In the genomic region with DNA sequence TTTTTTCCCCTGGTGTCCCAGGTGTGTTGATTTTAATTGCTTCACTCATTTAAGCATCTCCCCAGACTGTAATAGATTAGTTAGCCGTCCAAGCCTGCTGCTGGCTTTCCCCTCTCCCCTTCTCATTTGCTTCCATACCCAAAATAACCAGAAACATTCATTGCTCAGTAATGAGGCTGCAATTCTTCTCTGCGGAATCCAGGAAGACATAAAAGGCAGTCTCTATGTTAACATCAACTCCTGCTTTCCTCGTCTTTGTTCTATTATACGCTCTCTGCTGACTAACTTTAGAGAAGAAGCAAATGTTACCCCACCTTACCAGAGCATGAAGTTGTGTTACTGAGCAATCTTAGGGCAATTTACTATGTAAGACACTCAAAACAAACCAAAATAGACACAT, we compare ENCODE assay signal across 18 cellular contexts. TPM values are rescaled to one million over a fixed set of nuclear protein-coding genes. Genes with fewer than 3 reads are reported as not detected.
"Had no signal": no experiment of that assay in that cellular context is flagged by ENCODE, and none has a peak within 500 bp of the region (broad histone marks: within the 10 kb centered on the region; RNA-seq: fewer than 3 reads in every experiment).

No MANE protein-coding gene starts in this region.

- H3K36me3 ChIP-seq: colonic mucosa, esophagus squamous epithelium had no signal

- H3K27ac Mint-ChIP-seq: activated CD4-positive, alpha-beta T cell treated with anti-CD3 and anti-CD28 coated beads, Interleukin-2, amount 10 ng/mL, durations not matched to agents 24 days and 14 days; activated naive CD4-positive, alpha-beta T cell treated with anti-CD3 and anti-CD28 coated beads, Interleukin-2, amount 50 U/mL, for 72 hours; activated T-cell treated with anti-CD3 and anti-CD28 coated beads, Interleukin-2, amount 50 U/mL, for 72 hours; brain; memory B cell; stimulated activated naive B cell treated with anti-CD40 and anti-IgM and Interleukin-4, amounts not matched to agents 10 μg/mL and 1 μg/mL and 100 μg/mL, for 72 hours had no signal

- H3K4me3 Mint-ChIP-seq: activated CD4-positive, alpha-beta T cell treated with anti-CD3 and anti-CD28 coated beads, Interleukin-2, amount 10 ng/mL, durations not matched to agents 24 days and 14 days; activated T-cell treated with anti-CD3 and anti-CD28 coated beads, Interleukin-2, amount 50 U/mL, for 72 hours; brain; memory B cell; stimulated activated naive B cell treated with anti-CD40 and anti-IgM and Interleukin-4, amounts not matched to agents 10 μg/mL and 1 μg/mL and 100 μg/mL, for 72 hours had no signal

- H3K27me3 ChIP-seq: colonic mucosa, esophagus squamous epithelium, tibial artery had no signal

- DNase-seq: activated CD4-positive, alpha-beta T cell treated with anti-CD3 and anti-CD28 coated beads, Interleukin-2, amount 10 ng/mL, durations not matched to agents 24 days and 14 days; activated CD4-positive, CD25-positive, alpha-beta regulatory T cell; activated CD8-positive, alpha-beta memory T cell treated with anti-CD3 and anti-CD28 coated beads, Interleukin-2, amount 50 U/mL, for 48 hours; activated gamma-delta T cell; activated T-cell treated with anti-CD3 and anti-CD28 coated beads, Interleukin-2, amount 50 U/mL, for 72 hours; central memory CD4-positive, alpha-beta T cell; colonic mucosa; esophagus squamous epithelium; left ventricle myocardium superior; stimulated activated CD4-positive, alpha-beta T cell treated with anti-CD3 and anti-CD28 coated beads, Interleukin-15, amount 100 ng/mL, for 24 hours; stimulated activated CD4-positive, alpha-beta T cell treated with anti-CD3 and anti-CD28 coated beads, Interleukin-4, amount 100 ng/mL, for 1 hour; stimulated activated naive B cell treated with anti-CD40 and anti-IgM and Interleukin-4, amounts not matched to agents 10 μg/mL and 1 μg/mL and 100 μg/mL, for 72 hours; tibial artery had no signal

- H3K27ac ChIP-seq: colonic mucosa, esophagus squamous epithelium had no signal

- H3K9me3 ChIP-seq: colonic mucosa, esophagus squamous epithelium had no signal

- H3K36me3 Mint-ChIP-seq: activated naive CD4-positive, alpha-beta T cell treated with anti-CD3 and anti-CD28 coated beads, Interleukin-2, amount 50 U/mL, for 72 hours; memory B cell had no signal

- H3K4me1 ChIP-seq: colonic mucosa, esophagus squamous epithelium had no signal

- H3K27me3 Mint-ChIP-seq: brain had no signal

- H3K4me3 ChIP-seq: colonic mucosa, esophagus squamous epithelium, tibial artery had no signal

- H3K9me3 Mint-ChIP-seq: activated naive CD4-positive, alpha-beta T cell treated with anti-CD3 and anti-CD28 coated beads, Interleukin-2, amount 50 U/mL, for 72 hours; activated T-cell treated with anti-CD3 and anti-CD28 coated beads, Interleukin-2, amount 50 U/mL, for 72 hours; brain had no signal

RNA-seq across cellular contexts. Expression of a gene that starts 38.0 kb away (rescaled TPM):
- total RNA-seq: activated CD4-positive, alpha-beta T cell treated with anti-CD3 and anti-CD28 coated beads, Interleukin-2, amount 10 ng/mL, durations not matched to agents 24 days and 14 days; activated naive CD4-positive, alpha-beta T cell treated with anti-CD3 and anti-CD28 coated beads, Interleukin-2, amount 50 U/mL, for 72 hours; activated T-cell treated with anti-CD3 and anti-CD28 coated beads, Interleukin-2, amount 50 U/mL, for 72 hours; renal cortical epithelial cell; T-helper 2 cell treated with Interferon-gamma antibody and Interleukin-4, amounts not matched to agents 100 ng/mL and 5 ng/mL, for 36 hours had no signal
